In the genomic region with DNA sequence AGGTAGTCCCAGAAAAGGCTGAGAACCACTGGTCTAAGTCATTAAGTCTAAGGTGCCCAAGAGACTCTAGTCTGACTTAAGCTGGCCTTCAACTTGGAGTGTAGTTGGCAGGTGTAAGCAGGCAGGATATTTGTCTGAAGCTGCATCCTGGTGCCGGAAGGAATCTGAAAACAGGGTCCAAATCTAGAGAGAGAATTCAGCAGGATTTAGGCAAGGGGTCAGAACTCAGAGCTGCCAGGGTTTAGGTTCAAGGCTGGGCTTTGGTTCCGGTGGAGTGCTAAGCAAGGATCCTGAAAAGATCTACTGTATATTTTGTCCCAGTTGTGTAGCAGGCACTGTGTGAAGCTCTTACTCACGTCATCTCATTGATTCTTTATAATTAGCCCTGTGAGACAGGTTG, we compare ENCODE assay signal across 34 cellular contexts.
"Had no signal": no experiment of that assay in that cellular context is flagged by ENCODE, and none has a peak within 500 bp of the region (broad histone marks: within the 10 kb centered on the region; RNA-seq: fewer than 3 reads in every experiment).

No MANE protein-coding gene starts in this region.

- ATAC-seq: activated CD4-positive, CD25-positive, alpha-beta regulatory T cell treated with anti-CD3 and anti-CD28 coated beads, Interleukin-2, amount 50 U/mL, for 24 hours; activated CD8-positive, alpha-beta T cell treated with anti-CD3 and anti-CD28 coated beads for 36 hours; activated T-cell treated with anti-CD3 and anti-CD28 coated beads, Interleukin-2, amount 50 U/mL, for 4 hours; activated T-helper 17 cell treated with anti-CD3 and anti-CD28 coated beads, Interleukin-2, amount 50 U/mL, for 72 hours; body of pancreas; effector memory CD8-positive, alpha-beta T cell; foreskin keratinocyte; gastrocnemius medialis; T-cell; T-helper 17 cell had no signal

- H3K36me3 ChIP-seq: esophagus muscularis mucosa, gastrocnemius medialis, WERI-Rb-1 had no signal

- H3K4me1 Mint-ChIP-seq: activated B cell treated with CpG ODN at 0.5 μM for 24 hours; activated T-helper 17 cell treated with anti-CD3 and anti-CD28 coated beads, Interleukin-2, amount 50 U/mL, for 72 hours; T-cell; T-helper 17 cell had no signal

- H3K4me3 Mint-ChIP-seq: activated B cell treated with CpG ODN at 0.5 μM for 24 hours; activated CD8-positive, alpha-beta T cell treated with anti-CD3 and anti-CD28 coated beads for 36 hours; activated naive CD8-positive, alpha-beta T cell; activated T-cell treated with anti-CD3 and anti-CD28 coated beads, Interleukin-2, amount 50 U/mL, for 4 hours; activated T-helper 17 cell treated with anti-CD3 and anti-CD28 coated beads, Interleukin-2, amount 50 U/mL, for 72 hours; dendritic cell treated with granulocyte-macrophage colony-stimulating factor and Interleukin-4, amounts not matched to agents 40 ng/mL and 50 ng/mL, for 4 days; effector memory CD8-positive, alpha-beta T cell; T-cell; T-helper 17 cell; T-helper 2 cell treated with Interferon-gamma antibody and Interleukin-4, amounts not matched to agents 5 μg/mL and 100 μg/mL, for 36 hours had no signal

- H3K27ac ChIP-seq: body of pancreas, coronary artery, esophagus muscularis mucosa, foreskin keratinocyte, gastrocnemius medialis, WERI-Rb-1 had no signal

- H3K27ac Mint-ChIP-seq: activated B cell treated with CpG ODN at 0.5 μM for 24 hours; activated CD8-positive, alpha-beta T cell treated with anti-CD3 and anti-CD28 coated beads for 36 hours; activated naive CD8-positive, alpha-beta T cell; activated T-helper 17 cell treated with anti-CD3 and anti-CD28 coated beads, Interleukin-2, amount 50 U/mL, for 72 hours; dendritic cell treated with granulocyte-macrophage colony-stimulating factor and Interleukin-4, amounts not matched to agents 40 ng/mL and 50 ng/mL, for 4 days; effector memory CD8-positive, alpha-beta T cell; T-cell; T-helper 17 cell; T-helper 2 cell treated with Interferon-gamma antibody and Interleukin-4, amounts not matched to agents 5 μg/mL and 100 μg/mL, for 36 hours had no signal

- H3K4me3 ChIP-seq: body of pancreas, coronary artery, esophagus muscularis mucosa, gastrocnemius medialis had no signal

- H3K27me3 Mint-ChIP-seq: activated B cell treated with CpG ODN at 0.5 μM for 24 hours; activated CD8-positive, alpha-beta T cell treated with anti-CD3 and anti-CD28 coated beads for 36 hours; activated naive CD8-positive, alpha-beta T cell; activated T-helper 17 cell treated with anti-CD3 and anti-CD28 coated beads, Interleukin-2, amount 50 U/mL, for 72 hours; dendritic cell treated with granulocyte-macrophage colony-stimulating factor and Interleukin-4, amounts not matched to agents 40 ng/mL and 50 ng/mL, for 4 days; effector memory CD8-positive, alpha-beta T cell; T-cell; T-helper 17 cell had no signal

- H3K9me3 ChIP-seq: body of pancreas, gastrocnemius medialis had no signal

- DNase-seq: activated B cell treated with CpG ODN at 0.5 μM for 24 hours; activated CD4-positive, alpha-beta T cell treated with anti-CD3 and anti-CD28 coated beads for 48 hours; activated CD4-positive, alpha-beta T cell treated with anti-CD3 and anti-CD28 coated beads, Interleukin-2, amount 50 U/mL, for 1 hour; activated CD4-positive, alpha-beta T cell treated with anti-CD3 and anti-CD28 coated beads, Interleukin-2, amount 50 U/mL, for 48 hours; activated CD8-positive, alpha-beta memory T cell treated with anti-CD3 and anti-CD28 coated beads for 24 hours; activated CD8-positive, alpha-beta T cell treated with anti-CD3 and anti-CD28 coated beads for 36 hours; activated effector memory CD4-positive, alpha-beta T cell treated with Interleukin-2 at 50 U/mL for 16 hours; activated gamma-delta T cell treated with Interleukin-2 at 50 U/mL for 16 hours; activated naive CD4-positive, alpha-beta T cell treated with anti-CD3 and anti-CD28 coated beads, Interleukin-2, amount 50 U/mL, for 16 hours; activated naive CD4-positive, alpha-beta T cell treated with Interleukin-2 at 50 U/mL for 16 hours; activated T-cell treated with anti-CD3 and anti-CD28 coated beads, Interleukin-2, amount 50 U/mL, for 4 hours; amniotic stem cell; aorta; body of pancreas; central memory CD4-positive, alpha-beta T cell; cerebellar nuclear complex; effector CD4-positive, alpha-beta T cell; effector memory CD8-positive, alpha-beta T cell; erythroblast; foreskin keratinocyte; gastrocnemius medialis; glutamatergic neuron; SW 1271; T-cell; T-helper 17 cell; T1000; WERI-Rb-1 had no signal

- H3K4me1 ChIP-seq: body of pancreas, esophagus muscularis mucosa, foreskin keratinocyte had no signal

- H3K27me3 ChIP-seq: body of pancreas, esophagus muscularis mucosa, foreskin keratinocyte, gastrocnemius medialis had no signal
